In genomic region chr7:20650782-20651181, GRCh38 we compare ENCODE assay signal across 1 cellular context.
TF ChIP-seq lines count a peak whose summit lies in the region.

No MANE protein-coding gene starts in this region.

TF ChIP-seq in H1, 55 proteins besides CTCF, POLR2A, EP300 and RAD21 (continued from another document):
- TF ChIP-seq, protein P1, sequence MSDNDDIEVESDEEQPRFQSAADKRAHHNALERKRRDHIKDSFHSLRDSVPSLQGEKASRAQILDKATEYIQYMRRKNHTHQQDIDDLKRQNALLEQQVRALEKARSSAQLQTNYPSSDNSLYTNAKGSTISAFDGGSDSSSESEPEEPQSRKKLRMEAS (IDR thresholded peaks at IDR 0.05), result no peak
- TF ChIP-seq USF2 (IDR thresholded peaks at IDR 0.05; ENCODE audit: low read length) (no peak), RXRA (IDR thresholded peaks at IDR 0.05; ENCODE audit: insufficient read depth, low read depth, low read length) (no peak), SIX5 (IDR thresholded peaks at IDR 0.05; ENCODE audit: low read depth, low read length) (no peak), RBBP5 (IDR thresholded peaks at IDR 0.05; ENCODE audit: borderline replicate concordance, low read depth, low read length) (no peak), EGR1 (IDR thresholded peaks at IDR 0.05; ENCODE audit: borderline replicate concordance, low read depth, low read length) (no peak), BRCA1 (IDR thresholded peaks at IDR 0.05; ENCODE audit: low read depth, low read length) (no peak), RNF2 (IDR thresholded peaks at IDR 0.05; ENCODE audit: borderline replicate concordance, low read depth, low read length, missing control alignments, poor library complexity, severe bottlenecking) (no peak), SRF (IDR thresholded peaks at IDR 0.05; ENCODE audit: low read depth, low read length) (no peak), PHF8 (conservative IDR thresholded peaks at IDR 0.05; ENCODE audit: low read depth, low read length) (no peak), CEBPB (IDR thresholded peaks at IDR 0.05; ENCODE audit: low read depth, low read length) (peak; percentile 76), RFX5 (IDR thresholded peaks at IDR 0.05; ENCODE audit: borderline replicate concordance, low read depth, low read length) (no peak), JUND (IDR thresholded peaks at IDR 0.05; ENCODE audit: low read length) (no peak), BCL11A (IDR thresholded peaks at IDR 0.05; ENCODE audit: low read depth in 2 of 2, low read length in 2 of 2) (peak in 1 of 2 experiments; percentile 36), CBX5 (IDR thresholded peaks at IDR 0.05; ENCODE audit: low read depth, low read length) (no peak), SUZ12 (IDR thresholded peaks at IDR 0.05; ENCODE audit: low read length) (no peak), HDAC6 (IDR thresholded peaks at IDR 0.05; ENCODE audit: low read depth, low read length) (no peak), ATF3 (IDR thresholded peaks at IDR 0.05; ENCODE audit: insufficient read depth, low read depth, low read length) (no peak)
- TF ChIP-seq, protein P2, sequence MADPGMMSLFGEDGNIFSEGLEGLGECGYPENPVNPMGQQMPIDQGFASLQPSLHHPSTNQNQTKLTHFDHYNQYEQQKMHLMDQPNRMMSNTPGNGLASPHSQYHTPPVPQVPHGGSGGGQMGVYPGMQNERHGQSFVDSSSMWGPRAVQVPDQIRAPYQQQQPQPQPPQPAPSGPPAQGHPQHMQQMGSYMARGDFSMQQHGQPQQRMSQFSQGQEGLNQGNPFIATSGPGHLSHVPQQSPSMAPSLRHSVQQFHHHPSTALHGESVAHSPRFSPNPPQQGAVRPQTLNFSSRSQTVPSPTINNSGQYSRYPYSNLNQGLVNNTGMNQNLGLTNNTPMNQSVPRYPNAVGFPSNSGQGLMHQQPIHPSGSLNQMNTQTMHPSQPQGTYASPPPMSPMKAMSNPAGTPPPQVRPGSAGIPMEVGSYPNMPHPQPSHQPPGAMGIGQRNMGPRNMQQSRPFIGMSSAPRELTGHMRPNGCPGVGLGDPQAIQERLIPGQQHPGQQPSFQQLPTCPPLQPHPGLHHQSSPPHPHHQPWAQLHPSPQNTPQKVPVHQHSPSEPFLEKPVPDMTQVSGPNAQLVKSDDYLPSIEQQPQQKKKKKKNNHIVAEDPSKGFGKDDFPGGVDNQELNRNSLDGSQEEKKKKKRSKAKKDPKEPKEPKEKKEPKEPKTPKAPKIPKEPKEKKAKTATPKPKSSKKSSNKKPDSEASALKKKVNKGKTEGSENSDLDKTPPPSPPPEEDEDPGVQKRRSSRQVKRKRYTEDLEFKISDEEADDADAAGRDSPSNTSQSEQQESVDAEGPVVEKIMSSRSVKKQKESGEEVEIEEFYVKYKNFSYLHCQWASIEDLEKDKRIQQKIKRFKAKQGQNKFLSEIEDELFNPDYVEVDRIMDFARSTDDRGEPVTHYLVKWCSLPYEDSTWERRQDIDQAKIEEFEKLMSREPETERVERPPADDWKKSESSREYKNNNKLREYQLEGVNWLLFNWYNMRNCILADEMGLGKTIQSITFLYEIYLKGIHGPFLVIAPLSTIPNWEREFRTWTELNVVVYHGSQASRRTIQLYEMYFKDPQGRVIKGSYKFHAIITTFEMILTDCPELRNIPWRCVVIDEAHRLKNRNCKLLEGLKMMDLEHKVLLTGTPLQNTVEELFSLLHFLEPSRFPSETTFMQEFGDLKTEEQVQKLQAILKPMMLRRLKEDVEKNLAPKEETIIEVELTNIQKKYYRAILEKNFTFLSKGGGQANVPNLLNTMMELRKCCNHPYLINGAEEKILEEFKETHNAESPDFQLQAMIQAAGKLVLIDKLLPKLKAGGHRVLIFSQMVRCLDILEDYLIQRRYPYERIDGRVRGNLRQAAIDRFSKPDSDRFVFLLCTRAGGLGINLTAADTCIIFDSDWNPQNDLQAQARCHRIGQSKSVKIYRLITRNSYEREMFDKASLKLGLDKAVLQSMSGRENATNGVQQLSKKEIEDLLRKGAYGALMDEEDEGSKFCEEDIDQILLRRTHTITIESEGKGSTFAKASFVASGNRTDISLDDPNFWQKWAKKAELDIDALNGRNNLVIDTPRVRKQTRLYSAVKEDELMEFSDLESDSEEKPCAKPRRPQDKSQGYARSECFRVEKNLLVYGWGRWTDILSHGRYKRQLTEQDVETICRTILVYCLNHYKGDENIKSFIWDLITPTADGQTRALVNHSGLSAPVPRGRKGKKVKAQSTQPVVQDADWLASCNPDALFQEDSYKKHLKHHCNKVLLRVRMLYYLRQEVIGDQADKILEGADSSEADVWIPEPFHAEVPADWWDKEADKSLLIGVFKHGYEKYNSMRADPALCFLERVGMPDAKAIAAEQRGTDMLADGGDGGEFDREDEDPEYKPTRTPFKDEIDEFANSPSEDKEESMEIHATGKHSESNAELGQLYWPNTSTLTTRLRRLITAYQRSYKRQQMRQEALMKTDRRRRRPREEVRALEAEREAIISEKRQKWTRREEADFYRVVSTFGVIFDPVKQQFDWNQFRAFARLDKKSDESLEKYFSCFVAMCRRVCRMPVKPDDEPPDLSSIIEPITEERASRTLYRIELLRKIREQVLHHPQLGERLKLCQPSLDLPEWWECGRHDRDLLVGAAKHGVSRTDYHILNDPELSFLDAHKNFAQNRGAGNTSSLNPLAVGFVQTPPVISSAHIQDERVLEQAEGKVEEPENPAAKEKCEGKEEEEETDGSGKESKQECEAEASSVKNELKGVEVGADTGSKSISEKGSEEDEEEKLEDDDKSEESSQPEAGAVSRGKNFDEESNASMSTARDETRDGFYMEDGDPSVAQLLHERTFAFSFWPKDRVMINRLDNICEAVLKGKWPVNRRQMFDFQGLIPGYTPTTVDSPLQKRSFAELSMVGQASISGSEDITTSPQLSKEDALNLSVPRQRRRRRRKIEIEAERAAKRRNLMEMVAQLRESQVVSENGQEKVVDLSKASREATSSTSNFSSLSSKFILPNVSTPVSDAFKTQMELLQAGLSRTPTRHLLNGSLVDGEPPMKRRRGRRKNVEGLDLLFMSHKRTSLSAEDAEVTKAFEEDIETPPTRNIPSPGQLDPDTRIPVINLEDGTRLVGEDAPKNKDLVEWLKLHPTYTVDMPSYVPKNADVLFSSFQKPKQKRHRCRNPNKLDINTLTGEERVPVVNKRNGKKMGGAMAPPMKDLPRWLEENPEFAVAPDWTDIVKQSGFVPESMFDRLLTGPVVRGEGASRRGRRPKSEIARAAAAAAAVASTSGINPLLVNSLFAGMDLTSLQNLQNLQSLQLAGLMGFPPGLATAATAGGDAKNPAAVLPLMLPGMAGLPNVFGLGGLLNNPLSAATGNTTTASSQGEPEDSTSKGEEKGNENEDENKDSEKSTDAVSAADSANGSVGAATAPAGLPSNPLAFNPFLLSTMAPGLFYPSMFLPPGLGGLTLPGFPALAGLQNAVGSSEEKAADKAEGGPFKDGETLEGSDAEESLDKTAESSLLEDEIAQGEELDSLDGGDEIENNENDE (IDR thresholded peaks at IDR 0.05; ENCODE audit: insufficient replicate concordance, low read length), result peak; percentile 44
- TF ChIP-seq, protein P3, sequence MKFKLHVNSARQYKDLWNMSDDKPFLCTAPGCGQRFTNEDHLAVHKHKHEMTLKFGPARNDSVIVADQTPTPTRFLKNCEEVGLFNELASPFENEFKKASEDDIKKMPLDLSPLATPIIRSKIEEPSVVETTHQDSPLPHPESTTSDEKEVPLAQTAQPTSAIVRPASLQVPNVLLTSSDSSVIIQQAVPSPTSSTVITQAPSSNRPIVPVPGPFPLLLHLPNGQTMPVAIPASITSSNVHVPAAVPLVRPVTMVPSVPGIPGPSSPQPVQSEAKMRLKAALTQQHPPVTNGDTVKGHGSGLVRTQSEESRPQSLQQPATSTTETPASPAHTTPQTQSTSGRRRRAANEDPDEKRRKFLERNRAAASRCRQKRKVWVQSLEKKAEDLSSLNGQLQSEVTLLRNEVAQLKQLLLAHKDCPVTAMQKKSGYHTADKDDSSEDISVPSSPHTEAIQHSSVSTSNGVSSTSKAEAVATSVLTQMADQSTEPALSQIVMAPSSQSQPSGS (IDR thresholded peaks at IDR 0.05; ENCODE audit: low read length), result no peak
